In the genomic region with DNA sequence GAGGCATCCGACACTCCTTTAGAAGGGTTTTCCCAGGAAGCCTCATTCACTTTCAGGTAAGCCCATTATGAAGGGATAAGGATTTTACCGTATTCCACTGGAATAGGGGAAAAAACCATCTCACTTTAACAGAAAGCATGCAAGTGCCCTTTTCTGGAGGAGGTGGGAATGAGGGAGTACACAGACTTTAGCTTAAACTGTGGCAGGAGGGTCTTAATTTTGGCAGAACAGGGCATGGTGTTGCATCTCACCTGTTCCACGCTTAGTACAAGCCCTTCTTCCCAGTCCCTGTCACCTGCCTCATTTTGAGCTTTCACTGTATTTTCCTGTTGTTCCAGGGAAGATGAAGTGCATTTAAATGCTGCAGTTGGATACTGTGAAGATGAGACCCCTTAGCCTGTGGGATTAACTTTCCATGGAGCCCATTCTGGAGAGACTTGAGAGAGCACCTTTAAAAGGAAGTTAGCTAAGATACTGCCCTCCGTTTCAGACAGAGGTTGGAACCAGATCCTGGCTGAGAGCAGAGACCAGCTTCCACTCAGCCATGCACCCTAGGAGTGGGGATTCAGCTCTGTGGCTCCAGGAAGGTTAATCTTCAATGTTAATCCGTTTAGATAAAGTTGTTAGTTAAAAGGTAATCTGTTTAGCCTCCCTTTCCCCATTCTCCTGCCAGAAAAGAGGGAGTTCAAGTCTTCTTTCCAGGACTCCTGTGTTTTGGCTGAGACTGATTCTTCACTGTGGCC, we compare ENCODE assay signal across 1 cellular context.
TF ChIP-seq lines count a peak whose summit lies in the region.

No MANE protein-coding gene starts in this region.

TF ChIP-seq in H1, 55 proteins besides CTCF, POLR2A, EP300 and RAD21:
- TF ChIP-seq RBBP5 (IDR thresholded peaks at IDR 0.05; ENCODE audit: borderline replicate concordance, low read depth, low read length): peak; percentile 54; the same call in 1 of the 2 replicates
- TF ChIP-seq TAF1 (IDR thresholded peaks at IDR 0.05; ENCODE audit: low read depth, low read length): no peak; the same call in 1 of the 2 replicates
- TF ChIP-seq, protein P1, sequence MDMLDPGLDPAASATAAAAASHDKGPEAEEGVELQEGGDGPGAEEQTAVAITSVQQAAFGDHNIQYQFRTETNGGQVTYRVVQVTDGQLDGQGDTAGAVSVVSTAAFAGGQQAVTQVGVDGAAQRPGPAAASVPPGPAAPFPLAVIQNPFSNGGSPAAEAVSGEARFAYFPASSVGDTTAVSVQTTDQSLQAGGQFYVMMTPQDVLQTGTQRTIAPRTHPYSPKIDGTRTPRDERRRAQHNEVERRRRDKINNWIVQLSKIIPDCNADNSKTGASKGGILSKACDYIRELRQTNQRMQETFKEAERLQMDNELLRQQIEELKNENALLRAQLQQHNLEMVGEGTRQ (IDR thresholded peaks at IDR 0.05; ENCODE audit: low read length): no peak
- no peak for TF ChIP-seq MAFK (IDR thresholded peaks at IDR 0.05; ENCODE audit: low read depth, low read length)
- 0 out of 2 replicates have a peak, but pooled peaks have one; percentile 35 for TF ChIP-seq BRCA1 (IDR thresholded peaks at IDR 0.05; ENCODE audit: low read depth, low read length)
